17 cellular contexts compared by ENCODE assay signal in the genomic region with DNA sequence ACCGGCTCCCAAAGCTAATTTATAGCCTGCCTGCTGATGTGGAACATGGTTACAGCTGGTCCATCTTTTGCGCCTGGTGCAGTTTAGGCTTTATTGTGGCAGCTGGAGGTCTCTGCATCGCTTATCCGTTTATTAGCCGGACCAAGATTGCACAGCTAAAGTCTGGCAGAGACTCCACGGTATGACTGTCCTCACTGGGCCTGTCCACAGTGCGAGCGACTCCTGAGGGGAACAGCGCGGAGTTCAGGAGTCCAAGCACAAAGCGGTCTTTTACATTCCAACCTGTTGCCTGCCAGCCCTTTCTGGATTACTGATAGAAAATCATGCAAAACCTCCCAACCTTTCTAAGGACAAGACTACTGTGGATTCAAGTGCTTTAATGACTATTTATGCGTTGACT. TPM values are rescaled to one million over a fixed set of nuclear protein-coding genes. Genes with fewer than 3 reads are reported as not detected.
"Had no signal": no experiment of that assay in that cellular context is flagged by ENCODE, and none has a peak within 500 bp of the region (broad histone marks: within the 10 kb centered on the region; RNA-seq: fewer than 3 reads in every experiment).

No MANE protein-coding gene starts in this region.

- H3K4me1 ChIP-seq: parathyroid adenoma, stomach, transverse colon had no signal

- H3K36me3 ChIP-seq: heart left ventricle, stomach, thoracic aorta, transverse colon had no signal

- H3K9me3 ChIP-seq: heart left ventricle, psoas muscle, stomach, thoracic aorta, transverse colon had no signal

- DNase-seq: effector memory CD4-positive, alpha-beta T cell; heart left ventricle; hippocampal formation; kidney glomerular epithelial cell; mesendoderm; naive B cell; nephron progenitor cell; psoas muscle; retina; stimulated activated naive CD4-positive, alpha-beta T cell; stomach; transverse colon had no signal

- H3K27ac ChIP-seq: heart left ventricle, parathyroid adenoma, psoas muscle, stomach, transverse colon had no signal

- ATAC-seq: esophagus mucosa, heart left ventricle, sciatic nerve had no signal

- H3K27me3 ChIP-seq: heart left ventricle, stomach, transverse colon had no signal

- H3K4me3 ChIP-seq: heart left ventricle, psoas muscle, stomach, thoracic aorta, transverse colon had no signal

RNA-seq across cellular contexts. Expression of gene TMEM178A, which starts 51.4 kb away (rescaled TPM):
- total RNA-seq: lung microvascular endothelial cell had no signal
